ENCODE assay signal across 8 cellular contexts in genomic region chr2:47323009-47323821, GRCh38. TPM values are rescaled to one million over a fixed set of nuclear protein-coding genes. Genes with fewer than 3 reads are reported as not detected.
A peak's percentile ranks its signal among the peaks of the same experiment; 100 is the strongest.
DNase-seq lines count a peak whose midpoint lies in the region; ATAC-seq, FAIRE-seq and TF ChIP-seq lines count a peak whose summit lies in the region.

No MANE protein-coding gene starts in this region.

- H3K9me3 ChIP-seq in colonic mucosa (no peaks in the 10 kb centered on the region), lower lobe of right lung (no peaks in the 10 kb centered on the region)

- H3K36me3 ChIP-seq in colonic mucosa (no peaks in the 10 kb centered on the region), lower lobe of right lung (no peaks in the 10 kb centered on the region)

- no peaks in the 10 kb centered on the region for H3K27me3 ChIP-seq in colonic mucosa
- H3K27me3 ChIP-seq in lower lobe of right lung (ENCODE audit: low read depth): no peaks in the 10 kb centered on the region

- ATAC-seq in HG03378 (IDR thresholded peaks at IDR 0.05; ENCODE audit: unreplicated experiment) (peak; percentile 83), lower lobe of right lung (peak; percentile 97)

- H3K4me3 ChIP-seq in colonic mucosa (no peak overlapping the region), lower lobe of right lung (no peak overlapping the region)

- no peaks in the 10 kb centered on the region for H3K4me1 ChIP-seq in colonic mucosa
- peaks cover 7% of the 10 kb centered on the region for H3K4me1 ChIP-seq in lower lobe of right lung

- no peak overlapping the region for H3K27ac ChIP-seq in colonic mucosa
- peak overlapping the region; percentile 66 for H3K27ac ChIP-seq in lower lobe of right lung

- intact Hi-C loops in colonic mucosa (cut with DNase I): loop anchor here (2.0 to 10.0 kb wide), 3 partner anchors 338 to 688 kb away; partner anchors contain the start of gene MCFD2
- intact Hi-C loops in lower lobe of right lung (cut with DNase I): no loop called here

- TF ChIP-seq CTCF in colonic mucosa (IDR thresholded peaks at IDR 0.05): peak; percentile 99
- TF ChIP-seq CTCF in lower lobe of right lung (IDR thresholded peaks at IDR 0.05): peak; percentile 96

- peak in 12 of 14 donors; percentile 42 to 83 (median 67) for DNase-seq in C1 segment of cervical spinal cord (lab: John Stamatoyannopoulos, UW)
- peak; percentile 67 for DNase-seq in GM19239 (ENCODE audit: insufficient read length, low spot score)
- peak; percentile 30 for DNase-seq in NCI-H524 treated with DMSO at 0.1 percent for 48 hours (lab: John Stamatoyannopoulos, UW)
- DNase-seq in activated CD4-positive, alpha-beta T cell treated with anti-CD3 and anti-CD28 coated beads for 4 hours: peak; percentile 37 to 54
- peak; percentile 81 for DNase-seq in colonic mucosa
- peak; percentile 83 for DNase-seq in lower lobe of right lung
- DNase-seq in stimulated activated CD8-positive, alpha-beta memory T cell treated with anti-CD3 and anti-CD28 coated beads, Interleukin-12 subunit alpha, Interleukin-12 subunit beta, amount 100 ng/mL, for 24 hours (ENCODE audit: extremely low read depth): peak; percentile 16

- peak; percentile 89 for FAIRE-seq in GM19239 (lab: Jason Lieb, UNC)

- peak overlapping the region in 1 of 2 donors; percentile 59 for H3K9ac ChIP-seq in colonic mucosa (ENCODE audit: low read depth in 2 of 2, low read length in 2 of 2)

RNA-seq across cellular contexts. Expression of gene EPCAM, which starts 45.9 kb away (rescaled TPM):
- total RNA-seq in colonic mucosa (1,000 to 10,000 TPM; 1,354 to 1,578 TPM), lower lobe of right lung (104 TPM)

Comparison
In these comparisons a context has a peak if more than half of its experiments do, and no peak if none do; other contexts are left out.
1. DNase-seq: peak in every context shown above with its lines; median percentile 83 in lower lobe of right lung; 81 in colonic mucosa; 67 in C1 segment of cervical spinal cord; 67 in GM19239; 46 in activated CD4-positive, alpha-beta T cell treated with anti-CD3 and anti-CD28 coated beads for 4 hours; 30 in NCI-H524 treated with DMSO at 0.1 percent for 48 hours; 16 in stimulated activated CD8-positive, alpha-beta memory T cell treated with anti-CD3 and anti-CD28 coated beads, Interleukin-12 subunit alpha, Interleukin-12 subunit beta, amount 100 ng/mL, for 24 hours.
2. RNA of gene EPCAM, which starts 45.9 kb away (total RNA-seq): 1,354 to 1,578 TPM in colonic mucosa; 104 TPM in lower lobe of right lung (single experiment); every median in the first group is over 10 times any median in the second.